In the genomic region with DNA sequence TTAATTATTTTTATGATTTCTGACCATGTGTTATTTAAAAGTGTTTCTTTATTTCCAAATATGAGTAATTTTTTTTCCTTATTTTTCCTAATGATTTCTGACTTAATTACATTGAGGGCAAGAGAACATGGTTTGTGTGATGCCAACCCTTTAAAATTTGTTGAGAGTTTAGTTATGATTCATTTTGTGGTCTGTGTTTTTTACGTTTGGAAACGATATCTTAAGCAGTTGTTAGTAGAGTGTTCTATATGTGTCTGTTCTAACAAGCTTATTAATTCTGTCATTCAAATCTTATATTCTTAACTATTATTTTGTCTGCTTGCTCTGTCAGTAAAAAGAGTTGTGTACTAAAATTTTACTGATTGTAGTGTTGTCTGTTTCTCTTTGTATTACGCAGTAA, we compare ENCODE assay signal across 26 cellular contexts. TPM values are rescaled to one million over a fixed set of nuclear protein-coding genes. Genes with fewer than 3 reads are reported as not detected.
DNase-seq lines count a peak whose midpoint lies in the region; ATAC-seq and TF ChIP-seq lines count a peak whose summit lies in the region.
"Had no signal": no experiment of that assay in that cellular context is flagged by ENCODE, and none has a peak within 500 bp of the region (broad histone marks: within the 10 kb centered on the region; RNA-seq: fewer than 3 reads in every experiment).

No MANE protein-coding gene starts in this region.

- ATAC-seq in activated naive CD8-positive, alpha-beta T cell treated with anti-CD3 and anti-CD28 coated beads, Interleukin-2, amount 50 U/mL, for 24 hours = no peak
- no peak for ATAC-seq in aorta (ENCODE audit: low FRiP score)
- ATAC-seq: HCT116 had no signal

- peaks cover 7% of the 10 kb centered on the region for H3K36me3 Mint-ChIP-seq in activated naive CD8-positive, alpha-beta T cell
- peaks cover 31% of the 10 kb centered on the region for H3K36me3 Mint-ChIP-seq in activated naive CD8-positive, alpha-beta T cell treated with anti-CD3 and anti-CD28 coated beads, Interleukin-2, amount 50 U/mL, for 24 hours (ENCODE audit: low read depth)

- TF ChIP-seq CTCF in choroid plexus epithelial cell (conservative IDR thresholded peaks at IDR 0.05; ENCODE audit: low read depth, low read length) = no peak

- no peaks in the 10 kb centered on the region for H3K27me3 Mint-ChIP-seq in activated naive CD8-positive, alpha-beta T cell
- no peaks in the 10 kb centered on the region for H3K27me3 Mint-ChIP-seq in activated naive CD8-positive, alpha-beta T cell treated with anti-CD3 and anti-CD28 coated beads, Interleukin-2, amount 50 U/mL, for 24 hours

- DNase-seq in activated naive CD8-positive, alpha-beta T cell treated with anti-CD3 and anti-CD28 coated beads, Interleukin-2, amount 50 U/mL, for 24 hours = no peak
- DNase-seq in MV-4-11 (lab: John Stamatoyannopoulos, UW) (peak; percentile 3), choroid plexus epithelial cell (ENCODE audit: low read depth) (peak; percentile 28), aorta (no peak), GF-D8 (lab: John Stamatoyannopoulos, UW) (no peak)
- DNase-seq in stimulated activated naive CD4-positive, alpha-beta T cell (lab: John Stamatoyannopoulos, UW) = no peak
- DNase-seq: ACHN; activated effector memory CD4-positive, alpha-beta T cell treated with anti-CD3 and anti-CD28 coated beads, Interleukin-2, amount 50 U/mL, for 16 hours; hippocampal formation; Kasumi-1; NCI-H1105 treated with DMSO at 0.1 percent for 48 hours; NCI-H2081; SK-N-SH; stimulated activated CD4-positive, alpha-beta T cell treated with anti-CD3 and anti-CD28 coated beads, Interleukin-1b, Interleukin-23, amount 100 ng/mL, for 48 hours had no signal

- H3K4me2 ChIP-seq in skeletal muscle satellite cell (ENCODE audit: low read length) = peak overlapping the region; percentile 16
- H3K4me2 ChIP-seq: SK-N-SH had no signal

- H3K4me1 ChIP-seq in skeletal muscle satellite cell (ENCODE audit: control insufficient read depth, insufficient read depth, low read length) = peaks cover 16% of the 10 kb centered on the region
- peaks cover 0 to 10% of the 10 kb centered on the region in 2 donors for H3K4me1 ChIP-seq in aorta (ENCODE audit: control insufficient read depth in 1 of 2, insufficient read depth in 2 of 2, low read length in 2 of 2)
- H3K4me1 ChIP-seq: prostate gland had no signal

- intact Hi-C loops in aorta (cut with DNase I) = no loop called here

- no peak overlapping the region for H3K9ac ChIP-seq in skeletal muscle satellite cell (ENCODE audit: low read depth, low read length)
- H3K9ac ChIP-seq: SK-N-SH had no signal

- H3K4me3 Mint-ChIP-seq in activated naive CD8-positive, alpha-beta T cell = no peak overlapping the region
- H3K4me3 Mint-ChIP-seq in activated naive CD8-positive, alpha-beta T cell treated with anti-CD3 and anti-CD28 coated beads, Interleukin-2, amount 50 U/mL, for 24 hours = no peak overlapping the region
- H3K4me3 Mint-ChIP-seq: brain, neural crest cell had no signal

- H3K9me3 ChIP-seq in skeletal muscle satellite cell (replicated peaks; ENCODE audit: low read length) = no peaks in the 10 kb centered on the region
- H3K9me3 ChIP-seq in aorta (ENCODE audit: control insufficient read depth, low read length) = no peaks in the 10 kb centered on the region
- H3K9me3 ChIP-seq: esophagus muscularis mucosa, prostate gland, SK-N-SH, suprapubic skin had no signal

- H3K4me3 ChIP-seq in choroid plexus epithelial cell (ENCODE audit: low read depth, low read length) (no peak overlapping the region), skeletal muscle satellite cell (ENCODE audit: low read length) (no peak overlapping the region), aorta (ENCODE audit: low read length in 2 of 2) (no peak overlapping the region)
- H3K4me3 ChIP-seq: coronary artery, esophagus muscularis mucosa, prostate gland, skin epidermis, suprapubic skin had no signal

- WGBS in aorta, 2 donors = 64 to 81% methylated on average over 3 of the region's 3 CpGs

- H3K27me3 ChIP-seq in skeletal muscle satellite cell (ENCODE audit: control insufficient read depth, insufficient read depth, low read length) = no peaks in the 10 kb centered on the region
- no peaks in the 10 kb centered on the region for H3K27me3 ChIP-seq in aorta (ENCODE audit: control insufficient read depth in 1 of 2, insufficient read depth in 2 of 2, low read length in 1 of 2)
- H3K27me3 ChIP-seq: esophagus muscularis mucosa, suprapubic skin had no signal

- H3K36me3 ChIP-seq in skeletal muscle satellite cell (ENCODE audit: insufficient read depth, low read length) (no peaks in the 10 kb centered on the region), aorta (ENCODE audit: control insufficient read depth in 1 of 2, insufficient read depth in 2 of 2, low read length in 1 of 2) (peaks cover 2% of the 10 kb centered on the region in 2 donors)
- H3K36me3 ChIP-seq: prostate gland had no signal

- H3K4me1 Mint-ChIP-seq in activated naive CD8-positive, alpha-beta T cell (ENCODE audit: low read depth) = peaks cover 48% of the 10 kb centered on the region
- H3K4me1 Mint-ChIP-seq in activated naive CD8-positive, alpha-beta T cell treated with anti-CD3 and anti-CD28 coated beads, Interleukin-2, amount 50 U/mL, for 24 hours = peaks cover 38% of the 10 kb centered on the region

- H3K27ac ChIP-seq in aorta (ENCODE audit: low read depth in 1 of 2, low read length in 2 of 2) = no peak overlapping the region
- H3K27ac ChIP-seq: coronary artery, prostate gland, RWPE1, skin epidermis, suprapubic skin, VCaP had no signal

- H3K9me3 Mint-ChIP-seq in activated naive CD8-positive, alpha-beta T cell (ENCODE audit: low read depth) = no peaks in the 10 kb centered on the region
- H3K9me3 Mint-ChIP-seq in activated naive CD8-positive, alpha-beta T cell treated with anti-CD3 and anti-CD28 coated beads, Interleukin-2, amount 50 U/mL, for 24 hours = no peaks in the 10 kb centered on the region

- peak overlapping the region; percentile 47 for H3K27ac Mint-ChIP-seq in activated naive CD8-positive, alpha-beta T cell
- H3K27ac Mint-ChIP-seq in activated naive CD8-positive, alpha-beta T cell treated with anti-CD3 and anti-CD28 coated beads, Interleukin-2, amount 50 U/mL, for 24 hours = no peak overlapping the region
- H3K27ac Mint-ChIP-seq: brain had no signal

RNA-seq across cellular contexts. Expression of gene NAB1, which starts 15.0 kb away (rescaled TPM):
- total RNA-seq in skeletal muscle satellite cell (2012; rRNA removed) = 17.3 and 20.3 TPM in 2 replicates
- total RNA-seq in aorta = 10 to 100 TPM; 49.5 to 67.8 TPM
- 10 to 100 TPM; 26.9 to 36.2 TPM for polyA plus RNA-seq in aorta

Comparison
In these comparisons a context has a peak if more than half of its experiments do, and no peak if none do; other contexts are left out.
1. DNase-seq: peak in MV-4-11 (single experiment) and choroid plexus epithelial cell (single experiment); none in activated naive CD8-positive, alpha-beta T cell treated with anti-CD3 and anti-CD28 coated beads, Interleukin-2, amount 50 U/mL, for 24 hours (single experiment), aorta (0 of 2), GF-D8 (single experiment) and stimulated activated naive CD4-positive, alpha-beta T cell (0 of 6).